ENCODE assay signal across 9 cellular contexts in the genomic region with DNA sequence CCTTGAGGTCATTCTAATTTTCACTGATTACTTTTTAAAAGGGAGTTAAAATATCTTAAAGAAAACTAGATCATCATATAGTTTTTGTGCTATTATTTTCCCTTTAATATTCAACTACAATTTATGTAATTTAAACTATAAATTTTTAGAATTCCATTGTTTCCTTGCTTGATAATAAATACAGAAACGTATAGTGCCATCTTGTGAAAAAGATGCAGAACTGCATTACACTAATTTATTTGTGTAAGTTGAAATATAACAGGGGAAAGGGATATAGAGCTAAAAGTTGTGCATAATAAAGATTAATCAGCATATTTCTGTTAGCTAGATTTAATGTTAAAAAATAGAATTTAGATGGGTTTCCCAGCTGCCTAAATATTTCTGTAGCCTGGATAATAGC.
DNase-seq lines count a peak whose midpoint lies in the region; TF ChIP-seq lines count a peak whose summit lies in the region.
"Had no signal": no experiment of that assay in that cellular context is flagged by ENCODE, and none has a peak within 500 bp of the region (broad histone marks: within the 10 kb centered on the region; RNA-seq: fewer than 3 reads in every experiment).

No MANE protein-coding gene starts in this region.

- no peak for TF ChIP-seq CTCF in epithelial cell of esophagus (IDR thresholded peaks at IDR 0.05; ENCODE audit: insufficient read depth, low read depth, low read length, missing control alignments)
- peak in 4 of 6 experiments; percentile 23 to 68 (median 50) for TF ChIP-seq CTCF in thyroid gland (IDR thresholded peaks at IDR 0.05)
- TF ChIP-seq CTCF in uterus (IDR thresholded peaks at IDR 0.05), result peak in 2 of 4 experiments; percentile 36 to 38

- DNase-seq in NOMO-1 treated with DMSO at 0.1 percent for 48 hours (lab: John Stamatoyannopoulos, UW; ENCODE audit: unreplicated experiment) (peak; percentile 53), NOMO-1 treated with dmso at 0.1 percent for 144 hours (lab: John Stamatoyannopoulos, UW; ENCODE audit: unreplicated experiment) (no peak), NCI-H82 (lab: John Stamatoyannopoulos, UW) (peak; percentile 43), epithelial cell of esophagus (ENCODE audit: low read depth) (peak; percentile 20), thyroid gland (no peak), T1000 (lab: John Stamatoyannopoulos, UW) (no peak), uterus (no peak), ureter (ENCODE audit: low spot score) (no peak)
- DNase-seq: NCI-H774 had no signal

- TF ChIP-seq POLR2A in thyroid gland (IDR thresholded peaks at IDR 0.05) (no peak), uterus (IDR thresholded peaks at IDR 0.05) (no peak)

- 0 to 2% methylated on average over 1 of the region's 1 CpG for WGBS in thyroid gland, 2 donors

- no peaks in the 10 kb centered on the region for H3K36me3 ChIP-seq in thyroid gland
- H3K36me3 ChIP-seq in uterus, result no peaks in the 10 kb centered on the region

- H3K4me3 ChIP-seq in epithelial cell of esophagus (ENCODE audit: low read length) (no peak overlapping the region), thyroid gland (replicated peaks in 1 of 3) (no peak overlapping the region), uterus (no peak overlapping the region)

- H3K27ac ChIP-seq in thyroid gland (no peak overlapping the region), uterus (no peak overlapping the region)

- intact Hi-C loops in thyroid gland (cut with DNase I), result no loop called here
- intact Hi-C loops in uterus (cut with DNase I; ENCODE audit: low total_unique reads), result no loop called here

- H3K27me3 ChIP-seq in thyroid gland, result no peaks in the 10 kb centered on the region
- no peaks in the 10 kb centered on the region for H3K27me3 ChIP-seq in uterus

- H3K9me3 ChIP-seq in thyroid gland (no peaks in the 10 kb centered on the region), uterus (no peaks in the 10 kb centered on the region)

- no peaks in the 10 kb centered on the region for H3K4me1 ChIP-seq in thyroid gland
- H3K4me1 ChIP-seq in uterus, result no peaks in the 10 kb centered on the region

Comparison
In these comparisons a context has a peak if more than half of its experiments do, and no peak if none do; other contexts are left out.
1. DNase-seq: peak in NOMO-1 treated with DMSO at 0.1 percent for 48 hours (single experiment), NCI-H82 (single experiment) and epithelial cell of esophagus (single experiment); none in NOMO-1 treated with dmso at 0.1 percent for 144 hours (single experiment), thyroid gland (0 of 2), T1000 (single experiment), uterus (0 of 2) and ureter (single experiment).